Comparison of ENCODE assay signal across 8 cellular contexts in the genomic region with DNA sequence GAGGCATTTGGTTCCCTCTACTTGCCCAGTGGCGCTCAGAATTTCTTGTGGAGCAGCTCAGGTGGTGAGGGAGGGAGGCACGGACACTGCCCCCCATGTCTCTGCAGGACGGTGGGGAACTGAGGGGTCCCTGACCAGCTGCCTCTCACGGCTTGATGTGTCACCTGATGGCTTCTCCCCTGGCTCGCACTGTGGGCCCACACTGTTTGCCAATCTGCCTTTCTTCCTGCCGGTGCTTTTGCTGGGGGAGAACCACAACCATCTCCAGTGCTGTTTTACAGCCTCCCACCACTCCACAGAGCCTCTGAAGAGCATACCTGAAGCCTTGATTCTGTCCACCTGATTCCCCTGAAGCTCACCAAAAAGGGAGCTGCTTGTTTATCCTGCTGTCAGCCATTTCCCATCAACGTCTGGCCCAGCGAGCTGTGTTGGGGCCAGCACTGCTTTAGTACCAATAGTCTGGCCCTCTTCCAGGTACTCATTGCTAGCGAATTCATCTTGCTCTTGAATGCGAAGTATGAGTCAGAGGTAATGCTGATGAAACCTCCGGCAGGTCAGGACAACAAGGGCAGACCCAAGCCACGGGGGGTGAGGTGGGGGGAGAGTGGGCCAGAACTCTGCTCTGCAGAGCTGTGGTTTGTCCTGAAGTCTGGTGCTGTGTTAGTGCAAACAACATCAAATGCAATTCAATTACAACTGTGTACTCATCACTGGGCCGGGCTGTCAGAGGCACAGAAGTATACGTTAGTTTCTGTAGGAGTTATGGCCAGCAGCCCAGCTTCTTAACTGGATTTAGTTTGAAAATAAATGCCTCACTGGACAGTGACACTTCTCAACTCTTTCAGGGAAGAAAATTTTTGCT.
DNase-seq lines count a peak whose midpoint lies in the region; ATAC-seq, FAIRE-seq and TF ChIP-seq lines count a peak whose summit lies in the region.

No MANE protein-coding gene starts in this region.

- H3K36me3 ChIP-seq in BJ (ENCODE audit: control insufficient read depth, insufficient read depth, low read length) (no peaks in the 10 kb centered on the region), K562 (ENCODE audit: control insufficient read depth, insufficient read depth, low read length) (no peaks in the 10 kb centered on the region), keratinocyte (ENCODE audit: control insufficient read depth in 2 of 2, extremely low read depth in 1 of 2, insufficient read depth in 2 of 2, low read length in 2 of 2) (no peaks in the 10 kb centered on the region), testis (ENCODE audit: low read depth, missing control alignments) (no peaks in the 10 kb centered on the region)

- in situ Hi-C loops in K562 (cut with MboI), result no loop called here

- peak overlapping the region; percentile 83 for H2AFZ ChIP-seq in K562 (ENCODE audit: low read depth, low read length)
- peak overlapping the region; percentile 87 for H2AFZ ChIP-seq in keratinocyte (ENCODE audit: control insufficient read depth, low read length)

- FAIRE-seq in K562 (lab: Jason Lieb, UNC) (peak; percentile 95), keratinocyte (lab: Jason Lieb, UNC) (peak; percentile 98)

- POLR2A ChIA-PET in BJ (lab: Charles Lee) (no interaction called here), K562 (lab: Yijun Ruan, JAX) (interaction anchor here (0.5 to 2.6 kb wide), 9 partner anchors 9 to 410 kb away, joined by 3 to 12 read pairs (median 4); no protein-coding TSS in a partner anchor)

- TSS peak; percentile 84 for BruUV-seq in K562 (replicated peaks; lab: Mats Ljungman, UMichigan)

- no peak for TF ChIP-seq CTCF in BJ (IDR thresholded peaks at IDR 0.05; ENCODE audit: insufficient read depth, low read depth, low read length)
- no peak for TF ChIP-seq CTCF in K562 (IDR thresholded peaks at IDR 0.05 in 2 of 3, conservative IDR thresholded peaks at IDR 0.05 in 1 of 3; ENCODE audit: insufficient read depth in 2 of 3, low read depth in 1 of 3, low read length in 3 of 3)
- TF ChIP-seq CTCF in keratinocyte (optimal IDR thresholded peaks at IDR 0.05 in 1 of 3, IDR thresholded peaks at IDR 0.05 in 1 of 3, conservative IDR thresholded peaks at IDR 0.05 in 1 of 3; ENCODE audit: extremely low read depth in 1 of 3, insufficient read depth in 2 of 3, low read length in 3 of 3), result no peak
- no peak for TF ChIP-seq CTCF in testis (IDR thresholded peaks at IDR 0.05)

- H3K9me3 Mint-ChIP-seq in stimulated activated memory B cell treated with anti-CD40 and anti-IgM and Interleukin-4, amounts not matched to agents 10 μg/mL and 1 μg/mL and 100 μg/mL, for 72 hours, result peaks cover 3% of the 10 kb centered on the region

- WGBS in K562 (ENCODE audit: insufficient coverage, low coverage, missing lambda C conversion rate), result 21% methylated on average over 14 of the region's 14 CpGs
- WGBS in testis, 2 donors, result 64 to 66% methylated on average over 12 to 14 of the region's 14 CpGs

- H3K27ac ChIP-seq in K562 (ENCODE audit: extremely low read depth, low read depth, low read length), result peak overlapping the region; percentile 58
- H3K27ac ChIP-seq in keratinocyte (ENCODE audit: control insufficient read depth, insufficient read depth, low read length), result peak overlapping the region; percentile 63
- H3K27ac ChIP-seq in testis, result peak overlapping the region in 1 of 2 donors; percentile 46

- no peak for TF ChIP-seq POLR2A in K562 (conservative IDR thresholded peaks at IDR 0.05)
- no peak for TF ChIP-seq POLR2A in testis (IDR thresholded peaks at IDR 0.05)

- H3K4me3 ChIP-seq in BJ (ENCODE audit: low read depth, low read length) (no peak overlapping the region), K562 (no peak overlapping the region), keratinocyte (ENCODE audit: control insufficient read depth in 2 of 3, extremely low read depth in 1 of 3, insufficient read depth in 2 of 3, low read depth in 1 of 3, low read length in 3 of 3) (peak overlapping the region in 1 of 3 experiments; percentile 17), testis (no peak overlapping the region)

- H4K20me1 ChIP-seq in K562 (replicated peaks; ENCODE audit: control insufficient read depth, insufficient read depth, low read length), result no peaks in the 10 kb centered on the region
- no peaks in the 10 kb centered on the region for H4K20me1 ChIP-seq in keratinocyte (ENCODE audit: control insufficient read depth, extremely low read depth, insufficient read depth, low read length)

- H3K9me1 ChIP-seq in K562 (ENCODE audit: control insufficient read depth, insufficient read depth, low read length) (no peaks in the 10 kb centered on the region), keratinocyte (ENCODE audit: control insufficient read depth, extremely low read depth, insufficient read depth, low read length) (no peaks in the 10 kb centered on the region)

- ATAC-seq in K562, result peak; percentile 94
- ATAC-seq in GM21390 (IDR thresholded peaks at IDR 0.05; ENCODE audit: unreplicated experiment), result no peak
- no peak for ATAC-seq in stimulated activated memory B cell treated with anti-CD40 and anti-IgM and Interleukin-4, amounts not matched to agents 10 μg/mL and 1 μg/mL and 100 μg/mL, for 72 hours
- ATAC-seq in HG02642 (IDR thresholded peaks at IDR 0.05; ENCODE audit: poor library complexity, unreplicated experiment), result no peak

- H3K4me2 ChIP-seq in K562 (ENCODE audit: insufficient read depth, low read length) (peak overlapping the region; percentile 60), keratinocyte (ENCODE audit: control insufficient read depth, extremely low read depth, insufficient read depth, low read depth, low read length) (peak overlapping the region; percentile 69)

- H3K4me1 ChIP-seq in K562 (replicated peaks in 1 of 2; ENCODE audit: control insufficient read depth in 2 of 2, insufficient read depth in 2 of 2, low read length in 2 of 2) (peaks cover 13 to 59% of the 10 kb centered on the region in 2 experiments), keratinocyte (ENCODE audit: control insufficient read depth, extremely low read depth, insufficient read depth, low read length) (peaks cover 45% of the 10 kb centered on the region), testis (peaks cover 44% of the 10 kb centered on the region)

- peak; percentile 31 for DNase-seq in BJ (ENCODE audit: low read depth)
- DNase-seq in NCI-H1092 treated with DMSO at 0.1 percent for 48 hours (lab: John Stamatoyannopoulos, UW), result peak; percentile 90
- peak; percentile 53 to 88 (median 65) for DNase-seq in K562 (ENCODE audit: extremely low read depth in 1 of 4, low spot score in 3 of 4)
- DNase-seq in keratinocyte (ENCODE audit: low read depth, low spot score), result peak; percentile 85
- DNase-seq in testis, result peak; percentile 48

- dilution Hi-C loops in keratinocyte (cut with MboI; ENCODE audit: extremely low pct_ligation_motif_present, low sequenced_read_pairs), result no loop called here

- H3K9me3 ChIP-seq in K562 (replicated peaks; ENCODE audit: control insufficient read depth, insufficient read depth, low read depth, low read length) (no peaks in the 10 kb centered on the region), keratinocyte (ENCODE audit: control insufficient read depth, low read depth, low read length) (no peaks in the 10 kb centered on the region), testis (no peaks in the 10 kb centered on the region)

- H3K27me3 ChIP-seq in BJ (ENCODE audit: control insufficient read depth, insufficient read depth, low read length), result no peaks in the 10 kb centered on the region
- H3K27me3 ChIP-seq in K562 (ENCODE audit: control insufficient read depth in 2 of 2, insufficient read depth in 2 of 2, low read length in 2 of 2), result no peaks in the 10 kb centered on the region
- no peaks in the 10 kb centered on the region for H3K27me3 ChIP-seq in keratinocyte (ENCODE audit: control insufficient read depth, extremely low read depth, insufficient read depth, low read length)
- no peaks in the 10 kb centered on the region for H3K27me3 ChIP-seq in testis

- TF ChIP-seq EP300 in K562 (IDR thresholded peaks at IDR 0.05; ENCODE audit: low read length), result peak; percentile 86

- no peak overlapping the region for H3K4me3 Mint-ChIP-seq in stimulated activated memory B cell treated with anti-CD40 and anti-IgM and Interleukin-4, amounts not matched to agents 10 μg/mL and 1 μg/mL and 100 μg/mL, for 72 hours

- H3K36me3 Mint-ChIP-seq in stimulated activated memory B cell treated with anti-CD40 and anti-IgM and Interleukin-4, amounts not matched to agents 10 μg/mL and 1 μg/mL and 100 μg/mL, for 72 hours, result no peaks in the 10 kb centered on the region

- intact Hi-C loops in K562 (cut with micrococcal nuclease) (no loop called here), testis (cut with DNase I; ENCODE audit: low total_unique reads) (no loop called here)

- no peak overlapping the region for H3K27ac Mint-ChIP-seq in stimulated activated memory B cell treated with anti-CD40 and anti-IgM and Interleukin-4, amounts not matched to agents 10 μg/mL and 1 μg/mL and 100 μg/mL, for 72 hours

- no peak; a peak in 1 of 4 replicates for TF ChIP-seq RAD21 in K562 (CRISPR knock-in tag; conservative IDR thresholded peaks at IDR 0.05 in 1 of 2, IDR thresholded peaks at IDR 0.05 in 1 of 2)

- H3K9ac ChIP-seq in K562 (ENCODE audit: insufficient read depth in 1 of 2, low read depth in 2 of 2, low read length in 2 of 2), result peak overlapping the region; percentile 45 to 81; a peak in 3 of 4 replicates
- H3K9ac ChIP-seq in keratinocyte (ENCODE audit: control insufficient read depth, extremely low read depth, insufficient read depth, low read length), result peak overlapping the region; percentile 11

- CTCF ChIA-PET in BJ (lab: Yijun Ruan, JAX), result interaction anchor here (0.5 to 1.5 kb wide), 4 partner anchors 8 to 147 kb away, joined by 3 to 5 read pairs (median 4); no protein-coding TSS in a partner anchor
- CTCF ChIA-PET in K562 (lab: Yijun Ruan, JAX; ENCODE audit: low intra/inter-chr PET ratio), result no interaction called here

- H3K79me2 ChIP-seq in K562 (ENCODE audit: control insufficient read depth, insufficient read depth, low read length), result no peaks in the 10 kb centered on the region
- no peaks in the 10 kb centered on the region for H3K79me2 ChIP-seq in keratinocyte (ENCODE audit: control insufficient read depth, insufficient read depth, low read length)

- H3K4me1 Mint-ChIP-seq in stimulated activated memory B cell treated with anti-CD40 and anti-IgM and Interleukin-4, amounts not matched to agents 10 μg/mL and 1 μg/mL and 100 μg/mL, for 72 hours, result no peaks in the 10 kb centered on the region

- peaks cover 28% of the 10 kb centered on the region for H3K27me3 Mint-ChIP-seq in stimulated activated memory B cell treated with anti-CD40 and anti-IgM and Interleukin-4, amounts not matched to agents 10 μg/mL and 1 μg/mL and 100 μg/mL, for 72 hours

Comparison
In these comparisons a context has a peak if more than half of its experiments do, and no peak if none do; other contexts are left out.
1. DNase-seq: peak in every context shown above with its lines; median percentile 90 in NCI-H1092 treated with DMSO at 0.1 percent for 48 hours; 85 in keratinocyte; 65 in K562; 48 in testis; 31 in BJ.